Comparison of ENCODE assay signal across 8 cellular contexts in genomic region chr3:57434041-57434440, GRCh38.
DNase-seq lines count a peak whose midpoint lies in the region; ATAC-seq and TF ChIP-seq lines count a peak whose summit lies in the region.

No MANE protein-coding gene starts in this region.

- no peak overlapping the region for H3K27ac ChIP-seq in body of pancreas
- no peak overlapping the region for H3K27ac ChIP-seq in stomach

- H3K4me3 ChIP-seq in NB4 (ENCODE audit: low read depth, low read length) = no peak overlapping the region
- no peak overlapping the region for H3K4me3 ChIP-seq in body of pancreas
- H3K4me3 ChIP-seq in stomach = no peak overlapping the region

- peak; percentile 37 for TF ChIP-seq CTCF in NB4 (IDR thresholded peaks at IDR 0.05; ENCODE audit: low read depth, low read length)
- peak in 5 of 7 experiments; percentile 18 to 48 (median 44) for TF ChIP-seq CTCF in body of pancreas (IDR thresholded peaks at IDR 0.05)
- TF ChIP-seq CTCF in nephron (IDR thresholded peaks at IDR 0.05; ENCODE audit: unreplicated experiment in 3 of 3) = peak; percentile 40 to 47 (median 44)
- TF ChIP-seq CTCF in stomach (IDR thresholded peaks at IDR 0.05) = peak in 3 of 7 experiments; percentile 14 to 32 (median 14)

- H3K9me3 Mint-ChIP-seq in nephron = no peaks in the 10 kb centered on the region
- no peaks in the 10 kb centered on the region for H3K9me3 Mint-ChIP-seq in activated CD4-positive, alpha-beta T cell treated with anti-CD3 and anti-CD28 coated beads, Interleukin-2, amount 10 ng/mL, durations not matched to agents 24 days and 14 days

- H3K27me3 ChIP-seq in body of pancreas (no peaks in the 10 kb centered on the region), stomach (no peaks in the 10 kb centered on the region)

- H3K36me3 ChIP-seq in body of pancreas (replicated peaks in 1 of 2; ENCODE audit: insufficient read depth in 1 of 2, low read depth in 2 of 2) (no peaks in the 10 kb centered on the region), stomach (no peaks in the 10 kb centered on the region)

- ATAC-seq in body of pancreas = no peak
- no peak for ATAC-seq in GM18858 (IDR thresholded peaks at IDR 0.05; ENCODE audit: unreplicated experiment)
- ATAC-seq in GM18519 (IDR thresholded peaks at IDR 0.05; ENCODE audit: low FRiP score, unreplicated experiment) = no peak

- TF ChIP-seq EP300 in stomach (IDR thresholded peaks at IDR 0.05) = no peak

- DNase-seq in ELR (ENCODE audit: low read depth) (peak; percentile 70), NB4 (ENCODE audit: low read depth) (peak; percentile 10), body of pancreas (peak in 1 of 4 donors; percentile 5), stomach (no peak)
- DNase-seq in activated CD4-positive, alpha-beta T cell treated with anti-CD3 and anti-CD28 coated beads, Interleukin-2, amount 10 ng/mL, durations not matched to agents 24 days and 14 days = no peak

- no peak for TF ChIP-seq POLR2A in NB4 (IDR thresholded peaks at IDR 0.05; ENCODE audit: extremely low read depth, insufficient read length)
- TF ChIP-seq POLR2A in body of pancreas (IDR thresholded peaks at IDR 0.05) = no peak
- TF ChIP-seq POLR2A in stomach (IDR thresholded peaks at IDR 0.05) = no peak

- 39 to 42% methylated on average over 4 of the region's 4 CpGs for WGBS in body of pancreas, 2 donors
- WGBS in stomach, 5 donors = 24 to 41% (median 29%) methylated on average over 4 of the region's 4 CpGs

- H3K4me3 Mint-ChIP-seq in nephron = no peak overlapping the region
- no peak overlapping the region for H3K4me3 Mint-ChIP-seq in activated CD4-positive, alpha-beta T cell treated with anti-CD3 and anti-CD28 coated beads, Interleukin-2, amount 10 ng/mL, durations not matched to agents 24 days and 14 days

- no peaks in the 10 kb centered on the region for H3K4me1 ChIP-seq in body of pancreas
- no peaks in the 10 kb centered on the region for H3K4me1 ChIP-seq in stomach

- no peak overlapping the region for H3K27ac Mint-ChIP-seq in nephron
- no peak overlapping the region for H3K27ac Mint-ChIP-seq in activated CD4-positive, alpha-beta T cell treated with anti-CD3 and anti-CD28 coated beads, Interleukin-2, amount 10 ng/mL, durations not matched to agents 24 days and 14 days

- intact Hi-C loops in body of pancreas (cut with DNase I) (no loop called here), stomach (cut with DNase I; ENCODE audit: low total_unique reads) (no loop called here)
- intact Hi-C loops in activated CD4-positive, alpha-beta T cell treated with anti-CD3 and anti-CD28 coated beads, Interleukin-2, amount 10 ng/mL, durations not matched to agents 24 days and 14 days (cut with micrococcal nuclease) = no loop called here

- H3K27me3 Mint-ChIP-seq in nephron (ENCODE audit: low read depth) = no peaks in the 10 kb centered on the region
- H3K27me3 Mint-ChIP-seq in activated CD4-positive, alpha-beta T cell treated with anti-CD3 and anti-CD28 coated beads, Interleukin-2, amount 10 ng/mL, durations not matched to agents 24 days and 14 days = peaks cover 14% of the 10 kb centered on the region

- H3K4me1 Mint-ChIP-seq in nephron = no peaks in the 10 kb centered on the region
- H3K4me1 Mint-ChIP-seq in activated CD4-positive, alpha-beta T cell treated with anti-CD3 and anti-CD28 coated beads, Interleukin-2, amount 10 ng/mL, durations not matched to agents 24 days and 14 days = no peaks in the 10 kb centered on the region

- no peaks in the 10 kb centered on the region for H3K36me3 Mint-ChIP-seq in nephron (ENCODE audit: low read depth)
- H3K36me3 Mint-ChIP-seq in activated CD4-positive, alpha-beta T cell treated with anti-CD3 and anti-CD28 coated beads, Interleukin-2, amount 10 ng/mL, durations not matched to agents 24 days and 14 days (ENCODE audit: low read depth) = no peaks in the 10 kb centered on the region

- no peaks in the 10 kb centered on the region for H3K9me3 ChIP-seq in body of pancreas
- no peaks in the 10 kb centered on the region for H3K9me3 ChIP-seq in stomach

Comparison
In these comparisons a context has a peak if more than half of its experiments do, and no peak if none do; other contexts are left out.
1. DNase-seq: peak in ELR (single experiment) and NB4 (single experiment); none in stomach (single experiment) and activated CD4-positive, alpha-beta T cell treated with anti-CD3 and anti-CD28 coated beads, Interleukin-2, amount 10 ng/mL, durations not matched to agents 24 days and 14 days (single experiment).